8 cellular contexts compared by ENCODE assay signal in genomic region chr7:93147358-93147757, GRCh38. TPM values are rescaled to one million over a fixed set of nuclear protein-coding genes. Genes with fewer than 3 reads are reported as not detected.
A peak's percentile ranks its signal among the peaks of the same experiment; 100 is the strongest.
DNase-seq lines count a peak whose midpoint lies in the region; ATAC-seq and TF ChIP-seq lines count a peak whose summit lies in the region.

No MANE protein-coding gene starts in this region.

- H3K4me1 ChIP-seq in osteoblast (ENCODE audit: insufficient read depth, low read length) (peaks cover 19% of the 10 kb centered on the region), aorta (ENCODE audit: control insufficient read depth in 1 of 2, insufficient read depth in 2 of 2, low read length in 2 of 2) (peaks cover 2 to 5% of the 10 kb centered on the region in 2 donors)

- H3K79me2 ChIP-seq in osteoblast (ENCODE audit: insufficient read depth, low read length) = peaks cover 2% of the 10 kb centered on the region

- intact Hi-C loops in aorta (cut with DNase I) = no loop called here

- H3K27ac ChIP-seq in osteoblast (ENCODE audit: low read depth, low read length) = peak overlapping the region; percentile 51
- no peak overlapping the region for H3K27ac ChIP-seq in aorta (ENCODE audit: low read depth in 1 of 2, low read length in 2 of 2)

- 8 to 9% methylated on average over 3 of the region's 3 CpGs for WGBS in aorta, 2 donors

- ATAC-seq in GM21447 (IDR thresholded peaks at IDR 0.05; ENCODE audit: unreplicated experiment) (peak; percentile 84), aorta (ENCODE audit: low FRiP score) (peak; percentile 75)

- peak overlapping the region; percentile 92 for H2AFZ ChIP-seq in osteoblast (ENCODE audit: low read length)

- H3K4me3 ChIP-seq in osteoblast (ENCODE audit: insufficient read depth, low read length) (peak overlapping the region; percentile 73), aorta (ENCODE audit: low read length in 2 of 2) (peak overlapping the region; percentile 27 to 92)

- H3K27me3 ChIP-seq in osteoblast (ENCODE audit: insufficient read depth, low read length) = no peaks in the 10 kb centered on the region
- H3K27me3 ChIP-seq in aorta (ENCODE audit: control insufficient read depth in 1 of 2, insufficient read depth in 2 of 2, low read length in 1 of 2) = no peaks in the 10 kb centered on the region

- H3K36me3 ChIP-seq in osteoblast (ENCODE audit: insufficient read depth, low read length) (peaks cover 4% of the 10 kb centered on the region), aorta (ENCODE audit: control insufficient read depth in 1 of 2, insufficient read depth in 2 of 2, low read length in 1 of 2) (peaks cover 2 to 5% of the 10 kb centered on the region in 2 donors)

- no peaks in the 10 kb centered on the region for H3K9me3 ChIP-seq in osteoblast (ENCODE audit: low read depth, low read length)
- H3K9me3 ChIP-seq in aorta (ENCODE audit: control insufficient read depth, low read length) = no peaks in the 10 kb centered on the region

- DNase-seq in EL = peak; percentile 67
- DNase-seq in KG1 (lab: John Stamatoyannopoulos, UW) = peak; percentile 37
- DNase-seq in activated CD4-positive, alpha-beta T cell treated with anti-CD3 and anti-CD28 coated beads for 48 hours = peak; percentile 33
- DNase-seq in epidermal melanocyte (ENCODE audit: insufficient read length, low spot score) = peak; percentile 27
- DNase-seq in osteoblast (ENCODE audit: insufficient read length, low spot score, missing footprints) = no peak
- peak in 1 of 2 donors; percentile 40 for DNase-seq in aorta
- DNase-seq in HT-29 (ENCODE audit: low spot score) = no peak

- TF ChIP-seq CTCF in osteoblast (IDR thresholded peaks at IDR 0.05; ENCODE audit: extremely low read depth, low read depth, low read length) = no peak

- peak overlapping the region; percentile 94 for H3K4me2 ChIP-seq in osteoblast (ENCODE audit: insufficient read depth, low read length)

- no peaks in the 10 kb centered on the region for H4K20me1 ChIP-seq in osteoblast (ENCODE audit: insufficient read depth, low read length)

RNA-seq across cellular contexts. Expression of gene SAMD9L, which starts 0.8 kb away (rescaled TPM):
- total RNA-seq in osteoblast (17.7 and 25.0 TPM in 2 replicates), aorta (10 to 100 TPM; 10.8 to 23.1 TPM)
- polyA plus RNA-seq in aorta = 1 to 10 TPM; 4.4 to 8.8 TPM
- total RNA-seq in HT-29 (2014; rRNA removed; shearing (Covaris generic)) = 0.33 and 0.37 TPM in 2 replicates

RNA-seq across cellular contexts. Expression of gene SAMD9, which starts 29.6 kb away (rescaled TPM):
- total RNA-seq in osteoblast (29.3 and 30.4 TPM in 2 replicates), aorta (10 to 100 TPM in 1 of 2 donors, 1 to 10 TPM in 1; 9.5 to 13.7 TPM)
- 1 to 10 TPM; 3.5 to 3.9 TPM for polyA plus RNA-seq in aorta
- 8.3 and 8.5 TPM in 2 replicates for total RNA-seq in HT-29 (2014; rRNA removed; shearing (Covaris generic))

Comparison
In these comparisons a context has a peak if more than half of its experiments do, and no peak if none do; other contexts are left out.
1. DNase-seq: peak in EL (single experiment), KG1 (single experiment), activated CD4-positive, alpha-beta T cell treated with anti-CD3 and anti-CD28 coated beads for 48 hours (single experiment) and epidermal melanocyte (single experiment); none in osteoblast (single experiment) and HT-29 (single experiment).